25 cellular contexts compared by ENCODE assay signal in the genomic region with DNA sequence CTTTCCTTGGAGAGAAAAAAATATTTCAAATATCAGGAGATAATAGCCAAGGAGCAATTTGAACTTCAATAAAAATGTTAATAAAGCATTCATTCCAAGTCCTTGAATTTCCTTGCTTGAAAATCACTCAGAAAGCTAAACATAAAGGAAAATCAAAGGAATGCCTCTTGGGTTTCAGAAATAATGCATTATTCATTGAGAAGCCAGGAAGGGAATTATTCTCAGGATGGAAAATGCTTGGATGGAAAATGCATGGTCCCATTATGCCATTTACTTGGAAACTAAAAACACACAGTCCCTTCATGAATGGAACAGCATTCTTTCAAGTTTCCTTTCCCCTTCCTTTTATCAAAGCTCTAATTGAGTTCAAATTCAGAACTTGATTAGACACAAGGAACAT.
DNase-seq lines count a peak whose midpoint lies in the region; ATAC-seq, FAIRE-seq and TF ChIP-seq lines count a peak whose summit lies in the region.
"Had no signal": no experiment of that assay in that cellular context is flagged by ENCODE, and none has a peak within 500 bp of the region (broad histone marks: within the 10 kb centered on the region; RNA-seq: fewer than 3 reads in every experiment).

No MANE protein-coding gene starts in this region.

- peak overlapping the region; percentile 62 for H2AFZ ChIP-seq in neuronal stem cell (ENCODE audit: low read length)

- H3K18ac ChIP-seq in neuronal stem cell (ENCODE audit: low read length), result no peak overlapping the region

- H3K14ac ChIP-seq in neuronal stem cell (ENCODE audit: low read length), result no peak overlapping the region

- no peak overlapping the region for H3K9ac ChIP-seq in neuronal stem cell (ENCODE audit: low read depth, low read length, poor library complexity)
- H3K9ac ChIP-seq: SK-N-SH had no signal

- H2BK15ac ChIP-seq in neuronal stem cell (ENCODE audit: low read length), result no peak overlapping the region

- H3K27me3 ChIP-seq in ascending aorta (no peaks in the 10 kb centered on the region), neuronal stem cell (ENCODE audit: control insufficient read depth in 3 of 3, insufficient read depth in 3 of 3, low read depth in 1 of 3, low read length in 3 of 3) (no peaks in the 10 kb centered on the region)
- H3K27me3 ChIP-seq: Peyer's patch had no signal

- no peak overlapping the region for H3K4me2 ChIP-seq in neuronal stem cell (ENCODE audit: insufficient read depth, low read length, poor library complexity, severe bottlenecking)
- H3K4me2 ChIP-seq: SK-N-SH had no signal

- H2AK5ac ChIP-seq in neuronal stem cell (ENCODE audit: low read depth, low read length), result no peak overlapping the region

- H4K91ac ChIP-seq in neuronal stem cell (ENCODE audit: low read depth, low read length, poor library complexity), result no peak overlapping the region

- no peak overlapping the region for H3K23ac ChIP-seq in neuronal stem cell (ENCODE audit: low read depth, low read length, poor library complexity)

- H3K4ac ChIP-seq in neuronal stem cell (ENCODE audit: low read length), result no peak overlapping the region

- intact Hi-C loops in ascending aorta (cut with DNase I), result no loop called here

- H4K8ac ChIP-seq in neuronal stem cell (ENCODE audit: low read depth, low read length), result no peak overlapping the region

- H2BK5ac ChIP-seq in neuronal stem cell (ENCODE audit: low read length), result no peak overlapping the region

- no peak overlapping the region for H2BK120ac ChIP-seq in neuronal stem cell (ENCODE audit: low read depth, low read length)

- TF ChIP-seq CTCF in ascending aorta (IDR thresholded peaks at IDR 0.05), result no peak

- FAIRE-seq in H54 (lab: Jason Lieb, UNC) (peak; percentile 69), RCC 7860 (lab: Jason Lieb, UNC) (no peak)
- FAIRE-seq: K562 had no signal

- no peak for ATAC-seq in HG03039 (IDR thresholded peaks at IDR 0.05; ENCODE audit: unreplicated experiment)
- ATAC-seq: HCT116, K562 had no signal

- DNase-seq in H54 (ENCODE audit: insufficient read length, low spot score), result no peak
- no peak for DNase-seq in ascending aorta (ENCODE audit: low spot score in 2 of 2)
- DNase-seq in foreskin melanocyte, result peak; percentile 24
- no peak for DNase-seq in neuronal stem cell (ENCODE audit: low spot score)
- no peak for DNase-seq in DMS 273 (lab: John Stamatoyannopoulos, UW; ENCODE audit: unreplicated experiment)
- DNase-seq in RCC 7860 (ENCODE audit: low spot score), result no peak
- no peak for DNase-seq in epidermal melanocyte (ENCODE audit: insufficient read length, low spot score)
- DNase-seq: ACHN; AML-193; DMS 273 treated with DMSO at 0.1 percent for 48 hours; DND-41; NCI-H1092 treated with DMSO at 0.1 percent for 48 hours; NCI-H146; NCI-H2029 treated with DMSO at 0.1 percent for 48 hours; NCI-H2171 treated with DMSO at 0.1 percent for 48 hours; NCI-H510A; NCI-H748 treated with DMSO at 0.1 percent for 48 hours; NK-92 treated with Interleukin-12 subunit alpha and Interleukin-12 subunit beta, amount 100 ng/mL, for 24 hours; Peyer's patch; Right ventricle myocardium superior; SK-N-SH had no signal

- H3K4me3 ChIP-seq in ascending aorta (no peak overlapping the region), neuronal stem cell (ENCODE audit: low read length in 2 of 2) (no peak overlapping the region)
- H3K4me3 ChIP-seq: K562, Peyer's patch had no signal

- H3K27ac ChIP-seq in ascending aorta (peak overlapping the region; percentile 21 to 52), neuronal stem cell (replicated peaks; ENCODE audit: low read length) (no peak overlapping the region)
- H3K27ac ChIP-seq: C4-2B, Peyer's patch had no signal

- no peak overlapping the region for H2BK12ac ChIP-seq in neuronal stem cell (ENCODE audit: low read length)

- H3K79me1 ChIP-seq in neuronal stem cell (ENCODE audit: low read depth, low read length), result no peaks in the 10 kb centered on the region

- TF ChIP-seq POLR2A in H54 (IDR thresholded peaks at IDR 0.05; ENCODE audit: low read depth, low read length), result no peak

- H3K36me3 ChIP-seq in ascending aorta (peaks cover 7 to 8% of the 10 kb centered on the region in 2 donors), neuronal stem cell (replicated peaks in 1 of 2; ENCODE audit: control insufficient read depth in 2 of 2, insufficient read depth in 2 of 2, low read length in 2 of 2) (peaks cover 2 to 27% of the 10 kb centered on the region in 2 donors)
- H3K36me3 ChIP-seq: Peyer's patch had no signal

- peaks cover 0 to 12% of the 10 kb centered on the region in 2 donors for H3K4me1 ChIP-seq in ascending aorta
- peaks cover 2 to 25% of the 10 kb centered on the region in 2 donors for H3K4me1 ChIP-seq in neuronal stem cell (ENCODE audit: control insufficient read depth in 2 of 2, insufficient read depth in 1 of 2, low read depth in 1 of 2, low read length in 2 of 2)
- H3K4me1 ChIP-seq: Peyer's patch had no signal

- no peaks in the 10 kb centered on the region for H3K9me3 ChIP-seq in ascending aorta
- peaks cover 2 to 18% of the 10 kb centered on the region in 2 donors for H3K9me3 ChIP-seq in neuronal stem cell (replicated peaks in 1 of 2; ENCODE audit: control insufficient read depth in 2 of 2, insufficient read depth in 1 of 2, low read depth in 1 of 2, low read length in 2 of 2)
- H3K9me3 ChIP-seq: Peyer's patch, SK-N-SH had no signal
